ENCODE assay signal across 1 cellular context in genomic region chr10:100656479-100656878, GRCh38.
TF ChIP-seq lines count a peak whose summit lies in the region.

No MANE protein-coding gene starts in this region.

TF ChIP-seq in HCT116, 20 proteins besides CTCF, POLR2A, EP300 and RAD21 (continued from another document):
- no peak for TF ChIP-seq REST (IDR thresholded peaks at IDR 0.05; ENCODE audit: low read depth)
